ENCODE assay signal across 9 cellular contexts in the genomic region with DNA sequence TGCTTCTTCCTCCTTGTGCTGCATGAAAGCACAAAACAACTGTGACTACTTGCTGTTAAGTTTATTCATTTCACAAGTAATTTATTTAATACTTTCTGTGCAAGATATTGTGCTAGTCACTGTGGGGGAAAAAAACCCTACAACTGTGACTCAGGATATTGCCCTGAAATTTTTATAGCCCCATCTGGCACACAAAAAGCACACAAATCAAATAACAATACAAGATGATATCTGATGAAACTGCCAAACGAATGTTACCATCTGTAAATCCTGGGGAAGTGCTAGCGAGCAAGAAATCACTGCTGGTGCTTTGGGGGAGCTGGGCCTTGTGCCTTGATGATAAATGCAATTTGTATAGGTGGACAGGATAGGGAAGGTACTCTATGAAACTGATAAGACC.
DNase-seq lines count a peak whose midpoint lies in the region; ATAC-seq and FAIRE-seq lines count a peak whose summit lies in the region.
"Had no signal": no experiment of that assay in that cellular context is flagged by ENCODE, and none has a peak within 500 bp of the region (broad histone marks: within the 10 kb centered on the region; RNA-seq: fewer than 3 reads in every experiment).

No MANE protein-coding gene starts in this region.

- no peak for ATAC-seq in activated naive CD8-positive, alpha-beta T cell treated with anti-CD3 and anti-CD28 coated beads, Interleukin-2, amount 50 U/mL, for 24 hours
- ATAC-seq in HG02973 (IDR thresholded peaks at IDR 0.05; ENCODE audit: unreplicated experiment), result no peak

- H3K4me3 ChIP-seq in mucosa of rectum (ENCODE audit: low read length in 2 of 2), result peak overlapping the region; percentile 80 to 92

- peak; percentile 33 for DNase-seq in CD1c-positive myeloid dendritic cell (ENCODE audit: extremely low spot score)
- peak; percentile 69 for DNase-seq in HCEC 1CT
- DNase-seq in activated naive CD8-positive, alpha-beta T cell treated with anti-CD3 and anti-CD28 coated beads, Interleukin-2, amount 50 U/mL, for 24 hours, result no peak
- DNase-seq in stimulated activated naive CD4-positive, alpha-beta T cell treated with Interleukin-2 at 50 U/mL for 16 hours (lab: John Stamatoyannopoulos, UW), result no peak
- no peak for DNase-seq in urothelium cell line (ENCODE audit: low spot score)
- no peak for DNase-seq in DMS53 (lab: John Stamatoyannopoulos, UW)
- DNase-seq: activated CD4-positive, alpha-beta T cell treated with anti-CD3 and anti-CD28 coated beads for 4 hours had no signal

- H3K27me3 ChIP-seq in mucosa of rectum (ENCODE audit: control insufficient read depth in 2 of 2, insufficient read depth in 2 of 2, low read length in 2 of 2), result no peaks in the 10 kb centered on the region

- H3K36me3 Mint-ChIP-seq in activated naive CD8-positive, alpha-beta T cell treated with anti-CD3 and anti-CD28 coated beads, Interleukin-2, amount 50 U/mL, for 24 hours (ENCODE audit: low read depth), result peaks cover 7% of the 10 kb centered on the region

- H3K9me3 ChIP-seq in mucosa of rectum (ENCODE audit: control insufficient read depth in 2 of 2, low read length in 2 of 2), result no peaks in the 10 kb centered on the region

- peaks cover 18 to 20% of the 10 kb centered on the region in 2 donors for H3K4me1 ChIP-seq in mucosa of rectum (ENCODE audit: control insufficient read depth in 2 of 2, insufficient read depth in 2 of 2, low read length in 2 of 2)

- FAIRE-seq in urothelium cell line (lab: Jason Lieb, UNC), result no peak

- H3K27ac ChIP-seq in mucosa of rectum (ENCODE audit: low read depth in 2 of 2, low read length in 2 of 2), result peak overlapping the region; percentile 92 to 97

- H3K4me1 Mint-ChIP-seq in activated naive CD8-positive, alpha-beta T cell treated with anti-CD3 and anti-CD28 coated beads, Interleukin-2, amount 50 U/mL, for 24 hours, result peaks cover 69% of the 10 kb centered on the region

- H3K27me3 Mint-ChIP-seq in activated naive CD8-positive, alpha-beta T cell treated with anti-CD3 and anti-CD28 coated beads, Interleukin-2, amount 50 U/mL, for 24 hours, result no peaks in the 10 kb centered on the region

- H3K27ac Mint-ChIP-seq in activated naive CD8-positive, alpha-beta T cell treated with anti-CD3 and anti-CD28 coated beads, Interleukin-2, amount 50 U/mL, for 24 hours, result peak overlapping the region; percentile 89

- H3K36me3 ChIP-seq in mucosa of rectum (ENCODE audit: control insufficient read depth in 2 of 2, insufficient read depth in 2 of 2, low read length in 2 of 2), result no peaks in the 10 kb centered on the region

- peak overlapping the region; percentile 90 for H3K4me3 Mint-ChIP-seq in activated naive CD8-positive, alpha-beta T cell treated with anti-CD3 and anti-CD28 coated beads, Interleukin-2, amount 50 U/mL, for 24 hours

- H3K9me3 Mint-ChIP-seq in activated naive CD8-positive, alpha-beta T cell treated with anti-CD3 and anti-CD28 coated beads, Interleukin-2, amount 50 U/mL, for 24 hours, result no peaks in the 10 kb centered on the region

- peak overlapping the region; percentile 94 to 97 for H3K9ac ChIP-seq in mucosa of rectum (ENCODE audit: low read depth in 1 of 2, low read length in 2 of 2)

Comparison
In these comparisons a context has a peak if more than half of its experiments do, and no peak if none do; other contexts are left out.
1. DNase-seq: peak in CD1c-positive myeloid dendritic cell (single experiment) and HCEC 1CT (single experiment); none in activated naive CD8-positive, alpha-beta T cell treated with anti-CD3 and anti-CD28 coated beads, Interleukin-2, amount 50 U/mL, for 24 hours (single experiment), stimulated activated naive CD4-positive, alpha-beta T cell treated with Interleukin-2 at 50 U/mL for 16 hours (single experiment), urothelium cell line (single experiment) and DMS53 (single experiment).